8 cellular contexts compared by ENCODE assay signal in the genomic region with DNA sequence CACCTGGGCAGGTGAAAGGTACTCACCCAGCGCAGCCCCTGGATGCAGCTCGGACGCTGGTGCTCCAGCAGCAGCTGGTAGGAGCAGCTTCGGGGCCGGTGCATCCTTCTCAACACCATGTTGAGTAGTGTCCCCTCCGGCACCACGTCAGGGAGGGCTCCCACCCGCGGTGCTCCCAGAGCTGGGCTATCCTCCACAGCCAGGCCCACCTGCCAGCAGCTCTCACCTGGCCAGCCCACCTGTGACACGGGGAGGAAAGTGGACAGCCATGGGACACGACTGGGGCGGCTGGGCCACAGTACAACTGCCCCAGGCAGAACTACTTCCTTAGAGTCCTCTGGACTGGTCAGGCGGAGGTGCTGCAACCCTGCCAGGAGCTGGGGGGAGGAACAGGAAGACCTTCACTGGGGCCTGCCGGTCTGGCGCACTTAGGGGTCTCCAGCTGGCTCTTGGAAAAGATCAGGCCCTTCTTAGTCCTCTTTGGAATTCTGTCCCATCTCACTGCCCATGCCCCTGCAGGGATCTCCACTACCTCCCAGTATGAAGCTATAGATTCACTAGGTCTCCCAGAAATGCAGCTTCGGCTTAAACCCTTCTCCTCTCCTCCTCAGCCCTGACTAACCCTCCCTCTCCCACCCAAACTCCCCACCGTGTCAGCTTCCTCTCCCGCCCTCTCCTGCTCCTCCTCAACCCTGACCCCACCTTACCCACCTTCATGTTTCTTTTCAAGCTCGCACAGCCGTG. TPM values are rescaled to one million over a fixed set of nuclear protein-coding genes. Genes with fewer than 3 reads are reported as not detected.
DNase-seq lines count a peak whose midpoint lies in the region; ATAC-seq and TF ChIP-seq lines count a peak whose summit lies in the region.

No MANE protein-coding gene starts in this region.

- H3K4me3 ChIP-seq in right lobe of liver (peak overlapping the region; percentile 61 to 67 (median 67)), thoracic aorta (peak overlapping the region; percentile 84)

- intact Hi-C loops in right lobe of liver (cut with DNase I) = no loop called here

- H3K27me3 ChIP-seq in right lobe of liver = no peaks in the 10 kb centered on the region
- no peaks in the 10 kb centered on the region for H3K27me3 ChIP-seq in thoracic aorta (replicated peaks; ENCODE audit: insufficient read depth)

- no peak for TF ChIP-seq CTCF in right lobe of liver (IDR thresholded peaks at IDR 0.05)
- TF ChIP-seq CTCF in thoracic aorta (IDR thresholded peaks at IDR 0.05) = no peak

- H3K27ac Mint-ChIP-seq in T-helper 1 cell treated with Interleukin-12 subunit alpha and Interleukin-12 subunit beta and Interleukin-4 antibody, amounts not matched to agents 30 μg/mL and 1 μg/mL, for 36 hours = no peak overlapping the region

- ATAC-seq in right lobe of liver (peak; percentile 7 to 38 (median 23)), thoracic aorta (ENCODE audit: insufficient number of reproducible peaks, low FRiP score, low read depth) (no peak), GM21528 (IDR thresholded peaks at IDR 0.05; ENCODE audit: low FRiP score, unreplicated experiment) (no peak)

- peaks cover 43% of the 10 kb centered on the region for H3K4me1 Mint-ChIP-seq in T-helper 1 cell treated with Interleukin-12 subunit alpha and Interleukin-12 subunit beta and Interleukin-4 antibody, amounts not matched to agents 30 μg/mL and 1 μg/mL, for 36 hours (ENCODE audit: low read depth)

- H3K4me1 ChIP-seq in right lobe of liver (peaks cover 0 to 5% (median 2%) of the 10 kb centered on the region in 4 donors), thoracic aorta (ENCODE audit: control insufficient read depth in 1 of 2, low read depth in 2 of 2) (peaks cover 34 to 63% of the 10 kb centered on the region in 2 donors)

- peak overlapping the region; percentile 34 for H3K4me3 Mint-ChIP-seq in T-helper 1 cell treated with Interleukin-12 subunit alpha and Interleukin-12 subunit beta and Interleukin-4 antibody, amounts not matched to agents 30 μg/mL and 1 μg/mL, for 36 hours

- H3K36me3 ChIP-seq in right lobe of liver = no peaks in the 10 kb centered on the region
- no peaks in the 10 kb centered on the region for H3K36me3 ChIP-seq in thoracic aorta

- no peaks in the 10 kb centered on the region for H3K9me3 Mint-ChIP-seq in T-helper 1 cell treated with Interleukin-12 subunit alpha and Interleukin-12 subunit beta and Interleukin-4 antibody, amounts not matched to agents 30 μg/mL and 1 μg/mL, for 36 hours

- H3K27ac ChIP-seq in caudate nucleus (ENCODE audit: low read depth, low read length) (peak overlapping the region; percentile 99), right lobe of liver (peak overlapping the region; percentile 6 to 88 (median 29)), thoracic aorta (peak overlapping the region; percentile 86 to 87)

- H3K36me3 Mint-ChIP-seq in T-helper 1 cell treated with Interleukin-12 subunit alpha and Interleukin-12 subunit beta and Interleukin-4 antibody, amounts not matched to agents 30 μg/mL and 1 μg/mL, for 36 hours (ENCODE audit: low read depth) = no peaks in the 10 kb centered on the region

- no peak for DNase-seq in T-helper 1 cell
- peak in 15 of 61 donors; percentile 23 to 65 (median 30) for DNase-seq in caudate nucleus (lab: John Stamatoyannopoulos, UW)
- peak in 1 of 3 donors; percentile 60 for DNase-seq in right lobe of liver
- DNase-seq in thoracic aorta (ENCODE audit: low spot score) = no peak
- DNase-seq in activated CD4-positive, CD25-positive, alpha-beta regulatory T cell treated with anti-CD3 and anti-CD28 coated beads, Interleukin-2, amount 50 U/mL, for 72 hours = no peak
- DNase-seq in NCI-H2107 treated with DMSO at 0.1 percent for 48 hours (lab: John Stamatoyannopoulos, UW; ENCODE audit: unreplicated experiment) = no peak

- no peak for TF ChIP-seq POLR2A in right lobe of liver (IDR thresholded peaks at IDR 0.05)

- 35% methylated on average over 7 of the region's 20 CpGs for WGBS in right lobe of liver (ENCODE audit: insufficient coverage, low coverage, low lambda C conversion rate, missing lambda C conversion rate)

- no peaks in the 10 kb centered on the region for H3K9me3 ChIP-seq in right lobe of liver
- H3K9me3 ChIP-seq in thoracic aorta = no peaks in the 10 kb centered on the region

- H3K27me3 Mint-ChIP-seq in T-helper 1 cell treated with Interleukin-12 subunit alpha and Interleukin-12 subunit beta and Interleukin-4 antibody, amounts not matched to agents 30 μg/mL and 1 μg/mL, for 36 hours (ENCODE audit: low read depth) = no peaks in the 10 kb centered on the region

RNA-seq across cellular contexts. Expression of gene RAPGEF3, which starts 0.7 kb away (rescaled TPM):
- total RNA-seq in right lobe of liver (1 to 10 TPM in 5 of 6 experiments, under 1 TPM in 1; 0.81 to 4.6 (median 2.6) TPM), thoracic aorta (10 to 100 TPM; 40.9 to 77.4 TPM)

RNA-seq across cellular contexts. Expression of gene SLC48A1, which starts 15.0 kb away (rescaled TPM):
- 10 to 100 TPM; 12.4 to 20.4 (median 18.0) TPM for total RNA-seq in right lobe of liver
- total RNA-seq in thoracic aorta = 100 to 1,000 TPM in 1 of 2 donors, 10 to 100 TPM in 1; 60.5 to 107 TPM

RNA-seq across cellular contexts. Expression of gene ENDOU, which starts 32.7 kb away (rescaled TPM):
- total RNA-seq in right lobe of liver = not detected
- total RNA-seq in thoracic aorta = under 1 TPM in 1 of 2 donors, not detected in 1; 0.49 TPM

RNA-seq across cellular contexts. Expression of gene RPAP3, which starts 52.2 kb away (rescaled TPM):
- total RNA-seq in right lobe of liver (10 to 100 TPM in 3 of 6 experiments, 1 to 10 TPM in 3; 6.9 to 13.2 (median 10.4) TPM), thoracic aorta (10 to 100 TPM in 1 of 2 donors, 1 to 10 TPM in 1; 8.1 to 16.8 TPM)

Comparison
In these comparisons a context has a peak if more than half of its experiments do, and no peak if none do; other contexts are left out.
1. H3K27ac ChIP-seq: peak in every context shown above with its lines; median percentile 99 in caudate nucleus; 86 in thoracic aorta; 29 in right lobe of liver.
2. ATAC-seq: peak in right lobe of liver (4 of 4); none in thoracic aorta (single experiment) and GM21528 (single experiment).
3. RNA of gene RAPGEF3, which starts 0.7 kb away (total RNA-seq): 40.9 to 77.4 TPM in thoracic aorta; 0.81 to 4.6 TPM in right lobe of liver; every median in the first group is over 4 times any median in the second.